Comparison of ENCODE assay signal across 8 cellular contexts in the genomic region with DNA sequence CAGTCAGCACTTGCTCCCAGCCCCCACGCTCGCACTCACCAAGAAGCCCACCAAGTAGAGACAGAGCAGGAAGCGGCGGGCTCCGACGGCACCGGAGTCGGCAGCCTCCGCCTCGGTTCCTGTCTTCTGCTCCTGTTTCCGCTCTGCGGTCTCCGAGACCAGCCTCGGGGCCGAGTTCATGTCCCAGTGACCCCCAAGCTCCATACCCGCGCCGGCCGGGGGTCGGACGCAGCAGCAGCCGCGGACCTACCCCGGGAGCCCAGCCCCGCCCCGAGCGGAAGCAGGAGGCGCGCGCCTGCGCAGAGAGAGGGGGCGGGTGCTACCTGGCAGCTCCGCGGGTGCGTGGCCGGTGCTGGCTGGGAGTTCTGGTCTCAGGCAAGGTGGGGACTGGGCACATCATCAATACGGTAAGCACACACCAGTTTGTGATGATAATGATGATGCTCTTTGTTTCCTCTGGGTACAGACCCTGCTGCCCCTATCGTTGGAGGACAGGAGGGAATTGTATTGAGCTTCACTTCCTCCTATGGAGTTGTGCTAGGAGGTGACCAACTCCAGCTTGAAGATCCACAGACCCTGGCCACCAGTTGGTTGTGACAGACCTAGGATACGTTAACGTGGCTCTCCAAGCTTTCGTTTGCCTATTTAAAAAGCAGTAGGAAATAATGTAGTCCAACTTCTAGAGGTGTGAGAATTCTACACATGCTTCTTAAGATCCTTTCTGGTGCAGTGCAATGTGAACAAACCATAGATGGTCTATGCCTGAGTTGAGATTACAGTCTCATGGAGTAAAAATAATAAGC. TPM values are rescaled to one million over a fixed set of nuclear protein-coding genes. Genes with fewer than 3 reads are reported as not detected.
DNase-seq lines count a peak whose midpoint lies in the region; ATAC-seq, FAIRE-seq and TF ChIP-seq lines count a peak whose summit lies in the region.

No MANE protein-coding gene starts in this region.

- DNase-seq in D721Med (ENCODE audit: insufficient read length, low spot score), result peak; percentile 80
- peak; percentile 78 for DNase-seq in HK-2 (ENCODE audit: unreplicated experiment)
- peak; percentile 82 for DNase-seq in OCI-M1 (lab: John Stamatoyannopoulos, UW)
- peak; percentile 83 for DNase-seq in activated T-cell treated with anti-CD3 and anti-CD28 coated beads, Interleukin-2, amount 50 U/mL, for 4 hours
- peak; percentile 55 for DNase-seq in fibroblast of gingiva (ENCODE audit: low read depth)
- peak; percentile 80 for DNase-seq in naive B cell

- ATAC-seq in GM19467 (IDR thresholded peaks at IDR 0.05; ENCODE audit: unreplicated experiment) (peak; percentile 94), naive B cell (ENCODE audit: low read depth in 2 of 2) (peak; percentile 91 to 92)
- peak; percentile 97 to 98 for ATAC-seq in activated T-cell treated with anti-CD3 and anti-CD28 coated beads, Interleukin-2, amount 50 U/mL, for 4 hours
- peak; percentile 97 for ATAC-seq in stimulated activated memory B cell treated with anti-CD40 and anti-IgM and Interleukin-4, amounts not matched to agents 10 μg/mL and 1 μg/mL and 100 μg/mL, for 72 hours

- H3K9me3 Mint-ChIP-seq in activated T-cell treated with anti-CD3 and anti-CD28 coated beads, Interleukin-2, amount 50 U/mL, for 4 hours, result peaks cover 4% of the 10 kb centered on the region
- peaks cover 0 to 1% (median 0%) of the 10 kb centered on the region in 7 donors for H3K9me3 Mint-ChIP-seq in naive B cell
- peaks cover under 1% of the 10 kb centered on the region for H3K9me3 Mint-ChIP-seq in stimulated activated memory B cell treated with anti-CD40 and anti-IgM and Interleukin-4, amounts not matched to agents 10 μg/mL and 1 μg/mL and 100 μg/mL, for 72 hours

- H3K36me3 Mint-ChIP-seq in activated T-cell treated with anti-CD3 and anti-CD28 coated beads, Interleukin-2, amount 50 U/mL, for 4 hours (ENCODE audit: insufficient read depth), result peaks cover 6% of the 10 kb centered on the region
- peaks cover 0 to 3% of the 10 kb centered on the region in 2 donors for H3K36me3 Mint-ChIP-seq in naive B cell
- H3K36me3 Mint-ChIP-seq in stimulated activated memory B cell treated with anti-CD40 and anti-IgM and Interleukin-4, amounts not matched to agents 10 μg/mL and 1 μg/mL and 100 μg/mL, for 72 hours, result peaks cover 3% of the 10 kb centered on the region

- H3K27ac Mint-ChIP-seq in naive B cell, result peak overlapping the region; percentile 29 to 96 (median 90)
- peak overlapping the region; percentile 95 for H3K27ac Mint-ChIP-seq in stimulated activated memory B cell treated with anti-CD40 and anti-IgM and Interleukin-4, amounts not matched to agents 10 μg/mL and 1 μg/mL and 100 μg/mL, for 72 hours

- H3K4me1 Mint-ChIP-seq in activated T-cell treated with anti-CD3 and anti-CD28 coated beads, Interleukin-2, amount 50 U/mL, for 4 hours (ENCODE audit: low read depth), result peaks cover 32% of the 10 kb centered on the region
- H3K4me1 Mint-ChIP-seq in naive B cell, result peaks cover 25 to 31% (median 30%) of the 10 kb centered on the region in 3 donors
- peaks cover 33% of the 10 kb centered on the region for H3K4me1 Mint-ChIP-seq in stimulated activated memory B cell treated with anti-CD40 and anti-IgM and Interleukin-4, amounts not matched to agents 10 μg/mL and 1 μg/mL and 100 μg/mL, for 72 hours

- no peak for FAIRE-seq in D721Med (lab: Jason Lieb, UNC)

- TF ChIP-seq CTCF in D721Med (IDR thresholded peaks at IDR 0.05; ENCODE audit: insufficient read depth, missing control alignments), result no peak

- H3K27me3 Mint-ChIP-seq in activated T-cell treated with anti-CD3 and anti-CD28 coated beads, Interleukin-2, amount 50 U/mL, for 4 hours (ENCODE audit: low read depth), result no peaks in the 10 kb centered on the region
- no peaks in the 10 kb centered on the region for H3K27me3 Mint-ChIP-seq in naive B cell
- H3K27me3 Mint-ChIP-seq in stimulated activated memory B cell treated with anti-CD40 and anti-IgM and Interleukin-4, amounts not matched to agents 10 μg/mL and 1 μg/mL and 100 μg/mL, for 72 hours, result no peaks in the 10 kb centered on the region

- peak overlapping the region; percentile 95 for H3K4me3 Mint-ChIP-seq in activated T-cell treated with anti-CD3 and anti-CD28 coated beads, Interleukin-2, amount 50 U/mL, for 4 hours
- peak overlapping the region; percentile 90 to 98 (median 97) for H3K4me3 Mint-ChIP-seq in naive B cell
- H3K4me3 Mint-ChIP-seq in stimulated activated memory B cell treated with anti-CD40 and anti-IgM and Interleukin-4, amounts not matched to agents 10 μg/mL and 1 μg/mL and 100 μg/mL, for 72 hours, result peak overlapping the region; percentile 98

RNA-seq across cellular contexts. Expression of a gene that starts 25.0 kb away (rescaled TPM):
- 1 to 10 TPM; 4.8 to 5.4 (median 5.0) TPM for total RNA-seq in activated T-cell treated with anti-CD3 and anti-CD28 coated beads, Interleukin-2, amount 50 U/mL, for 4 hours
- 10 to 100 TPM in 1 of 6 donors, 1 to 10 TPM in 5; 6.6 to 18.2 (median 7.5) TPM for polyA plus RNA-seq in naive B cell (ENCODE audit: low read depth in 6 of 6)

Comparison
In these comparisons a context has a peak if more than half of its experiments do, and no peak if none do; other contexts are left out.
1. Peak in every context shown above with its lines: DNase-seq and ATAC-seq.